17 cellular contexts compared by ENCODE assay signal in genomic region chr17:62827722-62828498, GRCh38. TPM values are rescaled to one million over a fixed set of nuclear protein-coding genes. Genes with fewer than 3 reads are reported as not detected.
DNase-seq lines count a peak whose midpoint lies in the region; ATAC-seq and TF ChIP-seq lines count a peak whose summit lies in the region.
"Had no signal": no experiment of that assay in that cellular context is flagged by ENCODE, and none has a peak within 500 bp of the region (broad histone marks: within the 10 kb centered on the region; RNA-seq: fewer than 3 reads in every experiment).

No MANE protein-coding gene starts in this region.

- peaks cover 11% of the 10 kb centered on the region for H3K27me3 Mint-ChIP-seq in activated T-cell treated with anti-CD3 and anti-CD28 coated beads, Interleukin-2, amount 50 U/mL, for 72 hours (ENCODE audit: low read depth)

- H3K9me3 ChIP-seq in upper lobe of right lung (no peaks in the 10 kb centered on the region), lower lobe of right lung (no peaks in the 10 kb centered on the region)
- H3K9me3 ChIP-seq: mucosa of descending colon had no signal

- intact Hi-C loops in upper lobe of right lung (cut with DNase I): no loop called here
- intact Hi-C loops in lower lobe of right lung (cut with DNase I): no loop called here

- peak; percentile 40 for DNase-seq in NCI-H1694 treated with DMSO at 0.1 percent for 48 hours (lab: John Stamatoyannopoulos, UW)
- DNase-seq in NCI-H1694 (lab: John Stamatoyannopoulos, UW): no peak
- peak; percentile 91 for DNase-seq in SIG-M5 treated with dmso at 0.1 percent for 504 hours (lab: John Stamatoyannopoulos, UW; ENCODE audit: unreplicated experiment)
- peak; percentile 25 for DNase-seq in fibroblast of peridontal ligament (ENCODE audit: extremely low read depth)
- DNase-seq in upper lobe of right lung: no peak
- DNase-seq in activated T-cell treated with anti-CD3 and anti-CD28 coated beads, Interleukin-2, amount 50 U/mL, for 72 hours: no peak
- no peak for DNase-seq in lower lobe of right lung
- DNase-seq: 8988T; activated CD4-positive, alpha-beta T cell treated with anti-CD3 and anti-CD28 coated beads, Interleukin-2, amount 10 ng/mL, durations not matched to agents 7 days and 5 days; effector CD4-positive, alpha-beta T cell; mucosa of descending colon; NCI-H2081 treated with DMSO at 0.1 percent for 48 hours; Right ventricle myocardium superior had no signal

- H3K4me1 ChIP-seq in upper lobe of right lung: no peaks in the 10 kb centered on the region
- peaks cover 2% of the 10 kb centered on the region for H3K4me1 ChIP-seq in lower lobe of right lung

- H3K9me3 Mint-ChIP-seq in activated T-cell treated with anti-CD3 and anti-CD28 coated beads, Interleukin-2, amount 50 U/mL, for 72 hours: no peaks in the 10 kb centered on the region
- H3K9me3 Mint-ChIP-seq: activated CD4-positive, alpha-beta T cell treated with anti-CD3 and anti-CD28 coated beads, Interleukin-2, amount 10 ng/mL, durations not matched to agents 7 days and 5 days; activated naive CD4-positive, alpha-beta T cell treated with anti-CD3 and anti-CD28 coated beads, Interleukin-2, amount 50 U/mL, for 24 hours had no signal

- no peaks in the 10 kb centered on the region for H3K27me3 ChIP-seq in upper lobe of right lung
- H3K27me3 ChIP-seq in lower lobe of right lung (ENCODE audit: low read depth): no peaks in the 10 kb centered on the region

- no peaks in the 10 kb centered on the region for H3K36me3 Mint-ChIP-seq in activated T-cell treated with anti-CD3 and anti-CD28 coated beads, Interleukin-2, amount 50 U/mL, for 72 hours (ENCODE audit: insufficient read depth in 2 of 2)
- H3K36me3 Mint-ChIP-seq: activated naive CD4-positive, alpha-beta T cell treated with anti-CD3 and anti-CD28 coated beads, Interleukin-2, amount 50 U/mL, for 24 hours had no signal

- ATAC-seq in upper lobe of right lung (peak; percentile 57), HG03175 (IDR thresholded peaks at IDR 0.05; ENCODE audit: unreplicated experiment) (no peak), lower lobe of right lung (no peak)
- no peak for ATAC-seq in activated T-cell treated with anti-CD3 and anti-CD28 coated beads, Interleukin-2, amount 50 U/mL, for 72 hours (replicated peaks in 1 of 2)
- ATAC-seq: mucosa of descending colon had no signal

- no peak overlapping the region for H3K4me3 ChIP-seq in upper lobe of right lung
- H3K4me3 ChIP-seq in lower lobe of right lung: no peak overlapping the region
- H3K4me3 ChIP-seq: mucosa of descending colon had no signal

- H3K27ac Mint-ChIP-seq in activated T-cell treated with anti-CD3 and anti-CD28 coated beads, Interleukin-2, amount 50 U/mL, for 72 hours: no peak overlapping the region
- H3K27ac Mint-ChIP-seq: activated CD4-positive, alpha-beta T cell treated with anti-CD3 and anti-CD28 coated beads, Interleukin-2, amount 10 ng/mL, durations not matched to agents 7 days and 5 days; activated naive CD4-positive, alpha-beta T cell treated with anti-CD3 and anti-CD28 coated beads, Interleukin-2, amount 50 U/mL, for 24 hours had no signal

- H3K4me3 Mint-ChIP-seq in activated T-cell treated with anti-CD3 and anti-CD28 coated beads, Interleukin-2, amount 50 U/mL, for 72 hours: no peak overlapping the region
- H3K4me3 Mint-ChIP-seq: activated CD4-positive, alpha-beta T cell treated with anti-CD3 and anti-CD28 coated beads, Interleukin-2, amount 10 ng/mL, durations not matched to agents 7 days and 5 days; activated naive CD4-positive, alpha-beta T cell treated with anti-CD3 and anti-CD28 coated beads, Interleukin-2, amount 50 U/mL, for 24 hours had no signal

- H3K36me3 ChIP-seq in upper lobe of right lung (no peaks in the 10 kb centered on the region), lower lobe of right lung (no peaks in the 10 kb centered on the region)

- H3K4me1 Mint-ChIP-seq in activated T-cell treated with anti-CD3 and anti-CD28 coated beads, Interleukin-2, amount 50 U/mL, for 72 hours (ENCODE audit: low read depth): peaks cover 6% of the 10 kb centered on the region
- H3K4me1 Mint-ChIP-seq: activated CD4-positive, alpha-beta T cell treated with anti-CD3 and anti-CD28 coated beads, Interleukin-2, amount 10 ng/mL, durations not matched to agents 7 days and 5 days; activated naive CD4-positive, alpha-beta T cell treated with anti-CD3 and anti-CD28 coated beads, Interleukin-2, amount 50 U/mL, for 24 hours had no signal

- TF ChIP-seq CTCF in upper lobe of right lung (IDR thresholded peaks at IDR 0.05): no peak
- no peak for TF ChIP-seq CTCF in lower lobe of right lung (IDR thresholded peaks at IDR 0.05)

- H3K27ac ChIP-seq in upper lobe of right lung (no peak overlapping the region), lower lobe of right lung (no peak overlapping the region)

RNA-seq across cellular contexts. Expression of gene MARCHF10, which starts 19.8 kb away (rescaled TPM):
- total RNA-seq in upper lobe of right lung: not detected
- not detected for total RNA-seq in activated T-cell treated with anti-CD3 and anti-CD28 coated beads, Interleukin-2, amount 50 U/mL, for 72 hours
- 5.1 TPM for total RNA-seq in lower lobe of right lung
- total RNA-seq: activated CD4-positive, alpha-beta T cell treated with anti-CD3 and anti-CD28 coated beads, Interleukin-2, amount 10 ng/mL, durations not matched to agents 7 days and 5 days; Daoy; Right ventricle myocardium superior; skeletal muscle tissue had no signal

Comparison
In these comparisons a context has a peak if more than half of its experiments do, and no peak if none do; other contexts are left out.
1. DNase-seq: peak in NCI-H1694 treated with DMSO at 0.1 percent for 48 hours (single experiment), SIG-M5 treated with dmso at 0.1 percent for 504 hours (single experiment) and fibroblast of peridontal ligament (single experiment); none in NCI-H1694 (single experiment), upper lobe of right lung (single experiment), activated T-cell treated with anti-CD3 and anti-CD28 coated beads, Interleukin-2, amount 50 U/mL, for 72 hours (0 of 2) and lower lobe of right lung (single experiment).